9 cellular contexts compared by ENCODE assay signal in genomic region chr7:19773361-19773760, GRCh38. TPM values are rescaled to one million over a fixed set of nuclear protein-coding genes. Genes with fewer than 3 reads are reported as not detected.
DNase-seq lines count a peak whose midpoint lies in the region; ATAC-seq, FAIRE-seq and TF ChIP-seq lines count a peak whose summit lies in the region.
"Had no signal": no experiment of that assay in that cellular context is flagged by ENCODE, and none has a peak within 500 bp of the region (broad histone marks: within the 10 kb centered on the region; RNA-seq: fewer than 3 reads in every experiment).

TSS of gene TMEM196 (minus strand) at chr7:19773617. CDS start at chr7:19772696, 921 bp downstream.

- FAIRE-seq in bronchial epithelial cell (lab: Jason Lieb, UNC), result no peak

- no peaks in the 10 kb centered on the region for H3K9me3 Mint-ChIP-seq in stimulated activated naive CD8-positive, alpha-beta T cell treated with anti-CD3 and anti-CD28 coated beads, Interleukin-15, Interleukin-2, amounts not matched to agents 100 ng/mL and 50 ng/mL, for 24 hours

- ATAC-seq in HG02973 (IDR thresholded peaks at IDR 0.05; ENCODE audit: unreplicated experiment), result no peak

- DNase-seq in DMS 273 (lab: John Stamatoyannopoulos, UW; ENCODE audit: unreplicated experiment) (peak; percentile 34), DMS 273 treated with DMSO at 0.1 percent for 48 hours (lab: John Stamatoyannopoulos, UW) (no peak), bronchial epithelial cell (ENCODE audit: low read depth) (no peak), kidney glomerular epithelial cell (lab: John Stamatoyannopoulos, UW) (peak; percentile 37), GM19238 (ENCODE audit: insufficient read length, low spot score) (no peak), SHP77 (lab: John Stamatoyannopoulos, UW) (no peak)
- DNase-seq: amniotic stem cell had no signal

- H3K4me3 Mint-ChIP-seq in stimulated activated naive CD8-positive, alpha-beta T cell treated with anti-CD3 and anti-CD28 coated beads, Interleukin-15, Interleukin-2, amounts not matched to agents 100 ng/mL and 50 ng/mL, for 24 hours, result peak within 1 kb of the TSS; percentile 4

- peaks cover 39% of the 10 kb centered on the region for H3K27me3 Mint-ChIP-seq in stimulated activated naive CD8-positive, alpha-beta T cell treated with anti-CD3 and anti-CD28 coated beads, Interleukin-15, Interleukin-2, amounts not matched to agents 100 ng/mL and 50 ng/mL, for 24 hours

- no peak within 1 kb of the TSS for H3K27ac Mint-ChIP-seq in stimulated activated naive CD8-positive, alpha-beta T cell treated with anti-CD3 and anti-CD28 coated beads, Interleukin-15, Interleukin-2, amounts not matched to agents 100 ng/mL and 50 ng/mL, for 24 hours

- peak within 1 kb of the TSS; percentile 8 for H3K4me3 ChIP-seq in bronchial epithelial cell (ENCODE audit: low read depth, low read length)

- no peaks in the 10 kb centered on the region for H3K36me3 Mint-ChIP-seq in stimulated activated naive CD8-positive, alpha-beta T cell treated with anti-CD3 and anti-CD28 coated beads, Interleukin-15, Interleukin-2, amounts not matched to agents 100 ng/mL and 50 ng/mL, for 24 hours (ENCODE audit: low read depth)

- peaks cover 1% of the 10 kb centered on the region for H3K27me3 ChIP-seq in bronchial epithelial cell (ENCODE audit: control insufficient read depth, insufficient read depth, low read length)

- TF ChIP-seq CTCF in bronchial epithelial cell (IDR thresholded peaks at IDR 0.05; ENCODE audit: insufficient read depth, low read length, severe bottlenecking), result no peak

- peaks cover 13% of the 10 kb centered on the region for H3K4me1 Mint-ChIP-seq in stimulated activated naive CD8-positive, alpha-beta T cell treated with anti-CD3 and anti-CD28 coated beads, Interleukin-15, Interleukin-2, amounts not matched to agents 100 ng/mL and 50 ng/mL, for 24 hours (ENCODE audit: low read depth)

- no peaks in the 10 kb centered on the region for H3K36me3 ChIP-seq in bronchial epithelial cell (ENCODE audit: control insufficient read depth, insufficient read depth, low read length)

RNA-seq across cellular contexts. Expression of gene TMEM196, which starts in this region (rescaled TPM):
- not detected in 2 replicates for total RNA-seq in bronchial epithelial cell

Comparison
In these comparisons a context has a peak if more than half of its experiments do, and no peak if none do; other contexts are left out.
1. DNase-seq: peak in DMS 273 (single experiment) and kidney glomerular epithelial cell (single experiment); none in DMS 273 treated with DMSO at 0.1 percent for 48 hours (single experiment), bronchial epithelial cell (single experiment), GM19238 (single experiment) and SHP77 (0 of 2).